ENCODE assay signal across 18 cellular contexts in genomic region chr3:196220991-196221390, GRCh38. TPM values are rescaled to one million over a fixed set of nuclear protein-coding genes. Genes with fewer than 3 reads are reported as not detected.
"Had no signal": no experiment of that assay in that cellular context is flagged by ENCODE, and none has a peak within 500 bp of the region (broad histone marks: within the 10 kb centered on the region; RNA-seq: fewer than 3 reads in every experiment).

No MANE protein-coding gene starts in this region.

- H3K9me3 Mint-ChIP-seq: activated CD4-positive, alpha-beta T cell treated with anti-CD3 and anti-CD28 coated beads, Interleukin-2, amount 10 ng/mL, durations not matched to agents 24 days and 14 days; activated CD8-positive, alpha-beta T cell treated with anti-CD3 and anti-CD28 coated beads for 36 hours; activated naive CD4-positive, alpha-beta T cell treated with anti-CD3 and anti-CD28 coated beads for 36 hours; activated naive CD8-positive, alpha-beta T cell treated with anti-CD3 and anti-CD28 coated beads, Interleukin-2, amount 50 U/mL, for 24 hours; activated T-cell treated with anti-CD3 and anti-CD28 coated beads, Interleukin-2, amount 50 U/mL, for 4 hours; mesothelial cell of epicardium; natural killer cell treated with Interleukin-12 subunit alpha and Interleukin-12 subunit beta and Interleukin-15 and Interleukin-18, amount 100 ng/mL, for 72 hours had no signal

- H3K4me1 ChIP-seq: ascending aorta had no signal

- H3K4me3 Mint-ChIP-seq: activated CD4-positive, alpha-beta T cell treated with anti-CD3 and anti-CD28 coated beads, Interleukin-2, amount 10 ng/mL, durations not matched to agents 24 days and 14 days; activated CD8-positive, alpha-beta T cell treated with anti-CD3 and anti-CD28 coated beads for 36 hours; activated naive CD4-positive, alpha-beta T cell treated with anti-CD3 and anti-CD28 coated beads for 36 hours; activated naive CD8-positive, alpha-beta T cell treated with anti-CD3 and anti-CD28 coated beads, Interleukin-2, amount 50 U/mL, for 24 hours; activated T-cell treated with anti-CD3 and anti-CD28 coated beads, Interleukin-2, amount 50 U/mL, for 4 hours; mesothelial cell of epicardium; natural killer cell treated with Interleukin-12 subunit alpha and Interleukin-12 subunit beta and Interleukin-15 and Interleukin-18, amount 100 ng/mL, for 72 hours had no signal

- H3K4me3 ChIP-seq: ascending aorta, gastrocnemius medialis, right atrium auricular region, tibial artery had no signal

- H3K27ac ChIP-seq: ascending aorta, gastrocnemius medialis, right atrium auricular region, tibial artery had no signal

- DNase-seq: activated CD4-positive, alpha-beta T cell treated with anti-CD3 and anti-CD28 coated beads, Interleukin-2, amount 10 ng/mL, durations not matched to agents 24 days and 14 days; activated CD8-positive, alpha-beta memory T cell treated with anti-CD3 and anti-CD28 coated beads, Interleukin-2, amount 50 U/mL, for 4 hours; activated CD8-positive, alpha-beta T cell treated with anti-CD3 and anti-CD28 coated beads for 36 hours; activated naive CD4-positive, alpha-beta T cell treated with anti-CD3 and anti-CD28 coated beads for 36 hours; activated naive CD8-positive, alpha-beta T cell treated with anti-CD3 and anti-CD28 coated beads, Interleukin-2, amount 50 U/mL, for 24 hours; activated T-cell treated with anti-CD3 and anti-CD28 coated beads, Interleukin-2, amount 50 U/mL, for 4 hours; cerebellar nuclear complex; effector CD8-positive, alpha-beta T cell; gastrocnemius medialis; stimulated activated naive CD8-positive, alpha-beta T cell treated with anti-CD3 and anti-CD28 coated beads, Interleukin-15, Interleukin-2, amounts not matched to agents 100 U/mL and 50 U/mL, for 24 hours; T1000 had no signal

- H3K9me3 ChIP-seq: ascending aorta, gastrocnemius medialis, right atrium auricular region, tibial artery had no signal

- H3K36me3 Mint-ChIP-seq: mesothelial cell of epicardium; natural killer cell treated with Interleukin-12 subunit alpha and Interleukin-12 subunit beta and Interleukin-15 and Interleukin-18, amount 100 ng/mL, for 72 hours had no signal

- H3K27ac Mint-ChIP-seq: activated CD4-positive, alpha-beta T cell treated with anti-CD3 and anti-CD28 coated beads, Interleukin-2, amount 10 ng/mL, durations not matched to agents 24 days and 14 days; activated naive CD8-positive, alpha-beta T cell treated with anti-CD3 and anti-CD28 coated beads, Interleukin-2, amount 50 U/mL, for 24 hours; mesothelial cell of epicardium had no signal

- H3K27me3 Mint-ChIP-seq: activated CD4-positive, alpha-beta T cell treated with anti-CD3 and anti-CD28 coated beads, Interleukin-2, amount 10 ng/mL, durations not matched to agents 24 days and 14 days; activated naive CD8-positive, alpha-beta T cell treated with anti-CD3 and anti-CD28 coated beads, Interleukin-2, amount 50 U/mL, for 24 hours; natural killer cell treated with Interleukin-12 subunit alpha and Interleukin-12 subunit beta and Interleukin-15 and Interleukin-18, amount 100 ng/mL, for 72 hours had no signal

- H3K36me3 ChIP-seq: ascending aorta, gastrocnemius medialis, right atrium auricular region, tibial artery had no signal

- H3K27me3 ChIP-seq: ascending aorta, gastrocnemius medialis had no signal

RNA-seq across cellular contexts. Expression of gene SLC51A, which starts 4.7 kb away (rescaled TPM):
- total RNA-seq: activated CD4-positive, alpha-beta T cell treated with anti-CD3 and anti-CD28 coated beads, Interleukin-2, amount 10 ng/mL, durations not matched to agents 24 days and 14 days; activated CD8-positive, alpha-beta T cell treated with anti-CD3 and anti-CD28 coated beads for 36 hours; activated naive CD4-positive, alpha-beta T cell treated with anti-CD3 and anti-CD28 coated beads for 36 hours; activated T-cell treated with anti-CD3 and anti-CD28 coated beads, Interleukin-2, amount 50 U/mL, for 4 hours; ascending aorta; esophagus mucosa; lung microvascular endothelial cell; mesothelial cell of epicardium; natural killer cell treated with Interleukin-12 subunit alpha and Interleukin-12 subunit beta and Interleukin-15 and Interleukin-18, amount 100 ng/mL, for 72 hours had no signal

RNA-seq across cellular contexts. Expression of gene ZDHHC19, which starts 9.8 kb away (rescaled TPM):
- total RNA-seq: activated CD4-positive, alpha-beta T cell treated with anti-CD3 and anti-CD28 coated beads, Interleukin-2, amount 10 ng/mL, durations not matched to agents 24 days and 14 days; activated CD8-positive, alpha-beta T cell treated with anti-CD3 and anti-CD28 coated beads for 36 hours; activated naive CD4-positive, alpha-beta T cell treated with anti-CD3 and anti-CD28 coated beads for 36 hours; activated T-cell treated with anti-CD3 and anti-CD28 coated beads, Interleukin-2, amount 50 U/mL, for 4 hours; ascending aorta; esophagus mucosa; gastrocnemius medialis; lung microvascular endothelial cell; right atrium auricular region had no signal
